1 cellular context compared by ENCODE assay signal in genomic region chr12:85029456-85029855, GRCh38.
TF ChIP-seq lines count a peak whose summit lies in the region.

No MANE protein-coding gene starts in this region.

TF ChIP-seq in HepG2, 621 proteins besides CTCF, POLR2A, EP300 and RAD21:
- no peak for TF ChIP-seq ZNF235 (CRISPR knock-in tag; IDR thresholded peaks at IDR 0.05; ENCODE audit: borderline replicate concordance)
- TF ChIP-seq STAG1 (CRISPR knock-in tag; IDR thresholded peaks at IDR 0.05): peak; percentile 37; the same call in 1 of the 2 replicates
- TF ChIP-seq SMC3 (IDR thresholded peaks at IDR 0.05; ENCODE audit: low read length): peak; percentile 41
